3 cellular contexts compared by ENCODE assay signal in the genomic region with DNA sequence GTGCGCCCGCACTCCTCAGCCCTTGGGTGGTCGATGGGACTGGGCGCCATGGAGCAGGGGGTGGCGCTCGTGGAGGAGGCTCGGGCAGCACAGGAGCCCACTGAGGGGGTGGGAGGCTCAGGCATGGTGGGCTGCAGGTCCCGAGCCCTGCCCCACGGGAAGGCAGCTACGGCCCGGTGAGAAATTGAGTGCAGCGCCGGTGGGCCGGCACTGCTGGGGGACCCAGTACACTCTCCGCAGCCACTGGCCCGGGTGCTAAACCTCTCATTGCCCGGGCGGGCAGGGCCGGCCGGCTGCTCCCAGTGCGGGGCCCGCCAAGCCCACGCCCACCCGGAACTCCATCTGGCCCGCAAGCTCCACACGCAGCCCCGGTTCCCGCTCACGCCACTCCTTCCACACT. TPM values are rescaled to one million over a fixed set of nuclear protein-coding genes. Genes with fewer than 3 reads are reported as not detected.
"Had no signal": no experiment of that assay in that cellular context is flagged by ENCODE, and none has a peak within 500 bp of the region (broad histone marks: within the 10 kb centered on the region; RNA-seq: fewer than 3 reads in every experiment).

No MANE protein-coding gene starts in this region.

RNA-seq across cellular contexts. Expression of a gene that starts 55.3 kb away (rescaled TPM):
- total RNA-seq: PC-3, Peyer's patch, Right ventricle myocardium superior had no signal
